ENCODE assay signal across 16 cellular contexts in genomic region chr2:24304621-24305020, GRCh38. TPM values are rescaled to one million over a fixed set of nuclear protein-coding genes. Genes with fewer than 3 reads are reported as not detected.
DNase-seq lines count a peak whose midpoint lies in the region; ATAC-seq and TF ChIP-seq lines count a peak whose summit lies in the region.
"Had no signal": no experiment of that assay in that cellular context is flagged by ENCODE, and none has a peak within 500 bp of the region (broad histone marks: within the 10 kb centered on the region; RNA-seq: fewer than 3 reads in every experiment).

No MANE protein-coding gene starts in this region.

- ATAC-seq in gastrocnemius medialis (no peak), GM21360 (IDR thresholded peaks at IDR 0.05; ENCODE audit: unreplicated experiment) (no peak)
- ATAC-seq: naive thymus-derived CD8-positive, alpha-beta T cell had no signal

- H3K27ac ChIP-seq in breast epithelium (peak overlapping the region; percentile 45 to 73), gastrocnemius medialis (peak overlapping the region; percentile 79 to 88 (median 81))
- H3K27ac ChIP-seq: brain microvascular endothelial cell, SK-N-MC, spleen, WERI-Rb-1 had no signal

- H3K36me3 ChIP-seq in breast epithelium: no peaks in the 10 kb centered on the region
- peaks cover 0 to 68% of the 10 kb centered on the region in 2 donors for H3K36me3 ChIP-seq in gastrocnemius medialis

- H3K4me1 ChIP-seq in breast epithelium (no peaks in the 10 kb centered on the region), gastrocnemius medialis (peaks cover 14 to 15% of the 10 kb centered on the region in 2 donors)
- H3K4me1 ChIP-seq: spleen had no signal

- intact Hi-C loops in breast epithelium (cut with DNase I; ENCODE audit: low total_unique reads): no loop called here
- intact Hi-C loops in gastrocnemius medialis (cut with DNase I; ENCODE audit: low total_unique reads): loop anchor here (1.0 to 2.0 kb wide), 2 partner anchors 60 to 78 kb away; no protein-coding TSS in a partner anchor

- H3K4me3 ChIP-seq in AG10803 (ENCODE audit: low read length): no peak overlapping the region
- H3K4me3 ChIP-seq in breast epithelium: no peak overlapping the region
- H3K4me3 ChIP-seq in gastrocnemius medialis: no peak overlapping the region
- H3K4me3 ChIP-seq: SK-N-MC, spleen had no signal

- in situ Hi-C loops in gastrocnemius medialis (cut with MboI; ENCODE audit: low sequenced_read_pairs in 4 of 4): loop anchor here in 1 of 4 donors (10.0 kb wide), 1 partner anchor 80 kb away; no protein-coding TSS in a partner anchor

- DNase-seq in AG10803 (ENCODE audit: low read depth) (peak; percentile 27), breast epithelium (ENCODE audit: low spot score in 2 of 2) (no peak), iris pigment epithelial cell (ENCODE audit: low read depth) (peak; percentile 46), gastrocnemius medialis (no peak), NCI-H2227 treated with DMSO at 0.1 percent for 48 hours (lab: John Stamatoyannopoulos, UW) (no peak), A172 (ENCODE audit: low spot score) (no peak), AG08396 (ENCODE audit: low spot score) (no peak)
- DNase-seq: activated T-cell treated with anti-CD3 and anti-CD28 coated beads, Interleukin-2, amount 50 U/mL, for 1 hour; KG1; naive thymus-derived CD8-positive, alpha-beta T cell; NK-92 treated with Interleukin-12 subunit alpha and Interleukin-12 subunit beta, amount 100 ng/mL, for 24 hours; spleen; WERI-Rb-1 had no signal

- H3K9me3 ChIP-seq in breast epithelium (no peaks in the 10 kb centered on the region), gastrocnemius medialis (no peaks in the 10 kb centered on the region)
- H3K9me3 ChIP-seq: spleen had no signal

- TF ChIP-seq POLR2A in breast epithelium (IDR thresholded peaks at IDR 0.05) (no peak), gastrocnemius medialis (IDR thresholded peaks at IDR 0.05) (no peak)

- TF ChIP-seq CTCF in AG10803 (conservative IDR thresholded peaks at IDR 0.05; ENCODE audit: low read length) (no peak), breast epithelium (IDR thresholded peaks at IDR 0.05) (no peak), gastrocnemius medialis (IDR thresholded peaks at IDR 0.05 in 4 of 5, conservative IDR thresholded peaks at IDR 0.05 in 1 of 5) (no peak)

- H3K27me3 ChIP-seq in breast epithelium (no peaks in the 10 kb centered on the region), gastrocnemius medialis (no peaks in the 10 kb centered on the region)
- H3K27me3 ChIP-seq: brain microvascular endothelial cell, spleen had no signal

RNA-seq across cellular contexts. Expression of gene ITSN2, which starts 55.7 kb away (rescaled TPM):
- total RNA-seq in breast epithelium (10 to 100 TPM; 43.4 to 69.8 (median 46.5) TPM), gastrocnemius medialis (10 to 100 TPM; 33.9 to 66.7 (median 42.4) TPM)
- 37.7 and 48.9 TPM in 2 replicates for total RNA-seq in A172 (2014; rRNA removed; shearing (Covaris generic))

Comparison
In these comparisons a context has a peak if more than half of its experiments do, and no peak if none do; other contexts are left out.
1. DNase-seq: peak in AG10803 (single experiment) and iris pigment epithelial cell (single experiment); none in breast epithelium (0 of 2), gastrocnemius medialis (0 of 2), NCI-H2227 treated with DMSO at 0.1 percent for 48 hours (single experiment), A172 (single experiment) and AG08396 (single experiment).